12 cellular contexts compared by ENCODE assay signal in the genomic region with DNA sequence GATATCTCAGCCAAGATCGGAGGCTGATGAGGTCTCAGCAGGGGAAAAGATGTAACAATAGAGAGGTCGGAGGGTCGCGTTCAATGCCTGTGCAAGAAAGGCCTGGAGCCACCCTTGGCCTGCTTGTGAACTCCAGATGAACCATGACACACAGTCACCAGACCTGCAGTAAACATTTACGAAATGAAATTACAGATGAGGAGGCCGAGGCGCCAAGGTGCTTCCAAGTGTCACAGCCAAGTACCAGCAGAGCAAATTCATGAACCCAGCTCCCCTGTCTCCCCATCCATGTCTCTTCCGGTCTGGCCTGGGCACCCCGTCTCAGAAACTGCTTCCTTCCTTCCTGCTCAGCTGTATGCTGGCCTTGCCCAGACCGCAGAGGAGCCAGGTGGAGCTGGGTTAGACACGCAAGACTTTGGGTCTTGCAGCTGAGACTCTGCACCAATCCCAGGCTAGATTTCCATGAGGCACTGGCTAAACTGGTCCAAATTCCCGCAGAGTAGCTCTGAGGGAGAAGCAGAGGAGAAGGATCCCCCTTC. TPM values are rescaled to one million over a fixed set of nuclear protein-coding genes. Genes with fewer than 3 reads are reported as not detected.
A peak's percentile ranks its signal among the peaks of the same experiment; 100 is the strongest.
DNase-seq lines count a peak whose midpoint lies in the region; ATAC-seq, FAIRE-seq and TF ChIP-seq lines count a peak whose summit lies in the region.
"Had no signal": no experiment of that assay in that cellular context is flagged by ENCODE, and none has a peak within 500 bp of the region (broad histone marks: within the 10 kb centered on the region; RNA-seq: fewer than 3 reads in every experiment).

No MANE protein-coding gene starts in this region.

- intact Hi-C loops in MCF 10A (cut with micrococcal nuclease) (no loop called here), mammary epithelial cell (cut with micrococcal nuclease) (no loop called here), endothelial cell of umbilical vein (cut with micrococcal nuclease) (loop anchor here (1.0 to 5.0 kb wide), 4 partner anchors 47 to 133 kb away; partner anchors contain the start of genes RALY and ZNF341), ovary (cut with DNase I) (no loop called here)

- TF ChIP-seq CTCF in MCF 10A (IDR thresholded peaks at IDR 0.05; ENCODE audit: unreplicated experiment) (no peak), mammary epithelial cell (conservative IDR thresholded peaks at IDR 0.05 in 1 of 2, IDR thresholded peaks at IDR 0.05 in 1 of 2; ENCODE audit: extremely low read depth in 1 of 2, insufficient read depth in 1 of 2, low read depth in 1 of 2, low read length in 2 of 2) (no peak), RWPE1 (conservative IDR thresholded peaks at IDR 0.05; ENCODE audit: low read depth) (no peak), endothelial cell of umbilical vein (IDR thresholded peaks at IDR 0.05; ENCODE audit: extremely low read depth in 1 of 2, insufficient read depth in 1 of 2, low read depth in 1 of 2, low read length in 2 of 2) (no peak), ovary (IDR thresholded peaks at IDR 0.05) (no peak)

- peaks cover 5% of the 10 kb centered on the region for H3K36me3 ChIP-seq in mammary epithelial cell (ENCODE audit: insufficient read depth, low read length)
- H3K36me3 ChIP-seq in endothelial cell of umbilical vein (ENCODE audit: control insufficient read depth in 2 of 2, extremely low read depth in 1 of 2, insufficient read depth in 2 of 2, low read length in 2 of 2) = peaks cover 0 to 16% of the 10 kb centered on the region in 2 experiments
- no peaks in the 10 kb centered on the region for H3K36me3 ChIP-seq in ovary

- ATAC-seq in HG02973 (IDR thresholded peaks at IDR 0.05; ENCODE audit: unreplicated experiment) = no peak

- no peaks in the 10 kb centered on the region for H3K4me1 Mint-ChIP-seq in MCF 10A (ENCODE audit: insufficient read depth, unreplicated experiment)

- H3K36me3 Mint-ChIP-seq in MCF 10A (ENCODE audit: insufficient read depth, unreplicated experiment) = peaks cover 35% of the 10 kb centered on the region

- H3K27me3 Mint-ChIP-seq in MCF 10A (ENCODE audit: insufficient read depth, unreplicated experiment) = no peaks in the 10 kb centered on the region

- H3K79me2 ChIP-seq in mammary epithelial cell (ENCODE audit: insufficient read depth, low read length) (no peaks in the 10 kb centered on the region), endothelial cell of umbilical vein (ENCODE audit: control insufficient read depth, insufficient read depth, low read length) (no peaks in the 10 kb centered on the region)

- H3K27ac ChIP-seq in mammary epithelial cell (ENCODE audit: insufficient read depth, low read depth, low read length) (no peak overlapping the region), RWPE1 (peak overlapping the region; percentile 4), endothelial cell of umbilical vein (ENCODE audit: insufficient read depth, low read depth, low read length) (peak overlapping the region; percentile 65), temporal lobe (ENCODE audit: low read depth, low read length) (peak overlapping the region; percentile 17), ovary (no peak overlapping the region)

- H3K9me3 ChIP-seq in mammary epithelial cell (replicated peaks; ENCODE audit: insufficient read depth, low read length) = no peaks in the 10 kb centered on the region
- H3K9me3 ChIP-seq in endothelial cell of umbilical vein (replicated peaks; ENCODE audit: control insufficient read depth, insufficient read depth, low read length) = no peaks in the 10 kb centered on the region
- H3K9me3 ChIP-seq in ovary = no peaks in the 10 kb centered on the region

- H3K27ac Mint-ChIP-seq in MCF 10A (ENCODE audit: low read depth, unreplicated experiment) = no peak overlapping the region

- DNase-seq in MCF 10A (ENCODE audit: unreplicated experiment) (peak; percentile 13), mammary epithelial cell (no peak), RWPE1 (ENCODE audit: low spot score) (no peak), endothelial cell of umbilical vein (ENCODE audit: low read depth, low spot score) (peak; percentile 81), ovary (no peak), epidermal melanocyte (ENCODE audit: insufficient read length, low spot score) (no peak)
- DNase-seq: Calu3, IMR-90, nucleus accumbens had no signal

- H3K27me3 ChIP-seq in mammary epithelial cell (ENCODE audit: insufficient read depth, low read length) (no peaks in the 10 kb centered on the region), endothelial cell of umbilical vein (ENCODE audit: control insufficient read depth in 2 of 2, insufficient read depth in 2 of 2, low read length in 2 of 2) (no peaks in the 10 kb centered on the region), ovary (no peaks in the 10 kb centered on the region)

- peaks cover 4% of the 10 kb centered on the region for H3K4me1 ChIP-seq in mammary epithelial cell (ENCODE audit: insufficient read depth, low read length)
- peaks cover 29% of the 10 kb centered on the region for H3K4me1 ChIP-seq in endothelial cell of umbilical vein (ENCODE audit: control insufficient read depth, extremely low read depth, insufficient read depth, low read length)
- peaks cover 2% of the 10 kb centered on the region for H3K4me1 ChIP-seq in ovary (ENCODE audit: insufficient read depth)

- TF ChIP-seq POLR2A in endothelial cell of umbilical vein (IDR thresholded peaks at IDR 0.05; ENCODE audit: low read depth, low read length) (no peak), ovary (IDR thresholded peaks at IDR 0.05) (no peak)

- no peaks in the 10 kb centered on the region for H4K20me1 ChIP-seq in mammary epithelial cell (ENCODE audit: insufficient read depth, low read length)
- no peaks in the 10 kb centered on the region for H4K20me1 ChIP-seq in endothelial cell of umbilical vein (replicated peaks; ENCODE audit: control insufficient read depth, extremely low read depth, insufficient read depth, low read length)

- H3K4me3 ChIP-seq in mammary epithelial cell (replicated peaks in 1 of 3; ENCODE audit: insufficient read depth in 1 of 3, low read depth in 2 of 3, low read length in 3 of 3) (no peak overlapping the region), endothelial cell of umbilical vein (replicated peaks in 1 of 3; ENCODE audit: insufficient read depth in 1 of 3, low read depth in 1 of 3, low read length in 3 of 3) (no peak overlapping the region), ovary (no peak overlapping the region)

- POLR2A ChIA-PET in MCF 10A (lab: Yijun Ruan, JAX) = interaction anchor here (1.1 to 1.4 kb wide), 2 partner anchors 47 to 55 kb away, joined by 4 read pairs; no protein-coding TSS in a partner anchor
- POLR2A ChIA-PET in RWPE1 (lab: Yijun Ruan, JAX; ENCODE audit: low non-redundant PET) = no interaction called here
- POLR2A ChIA-PET in endothelial cell of umbilical vein (lab: Charles Lee) = interaction anchor here (0.5 to 1.2 kb wide), 4 partner anchors 47 to 134 kb away, joined by 4 to 9 read pairs (median 5); partner anchors contain the start of gene RALY

- no peaks in the 10 kb centered on the region for H3K9me3 Mint-ChIP-seq in MCF 10A (ENCODE audit: unreplicated experiment)

- BruUV-seq in MCF 10A (replicated peaks; lab: Mats Ljungman, UMichigan) (no TSS peak), mammary epithelial cell (replicated peaks; lab: Mats Ljungman, UMichigan) (no TSS peak), endothelial cell of umbilical vein (replicated peaks; lab: Mats Ljungman, UMichigan) (no TSS peak)

- FAIRE-seq in endothelial cell of umbilical vein (lab: Jason Lieb, UNC) = peak; percentile 96
- FAIRE-seq: bronchial epithelial cell had no signal

- in situ Hi-C loops in mammary epithelial cell (cut with MboI; ENCODE audit: low sequenced_read_pairs in 2 of 2) = no loop called here

- H2AFZ ChIP-seq in mammary epithelial cell (ENCODE audit: low read depth, low read length) = no peak overlapping the region
- no peak overlapping the region for H2AFZ ChIP-seq in endothelial cell of umbilical vein (ENCODE audit: low read depth, low read length)

- no peak overlapping the region for H3K9ac ChIP-seq in mammary epithelial cell (ENCODE audit: insufficient read depth, low read length)
- peak overlapping the region; percentile 17 for H3K9ac ChIP-seq in endothelial cell of umbilical vein (replicated peaks; ENCODE audit: extremely low read depth, insufficient read depth, low read length)

- H3K4me2 ChIP-seq in mammary epithelial cell (ENCODE audit: insufficient read depth, low read depth, low read length) (no peak overlapping the region), endothelial cell of umbilical vein (ENCODE audit: insufficient read depth, low read length) (no peak overlapping the region)

- 91% methylated on average over 12 of the region's 12 CpGs for WGBS in mammary epithelial cell (ENCODE audit: low coverage, missing lambda C conversion rate)
- 71 to 75% (median 74%) methylated on average over 12 of the region's 12 CpGs for WGBS in ovary, 3 donors

- no peak for TF ChIP-seq EP300 in ovary (IDR thresholded peaks at IDR 0.05)

- no peak overlapping the region for H3K4me3 Mint-ChIP-seq in MCF 10A (ENCODE audit: unreplicated experiment)

- CTCF ChIA-PET in MCF 10A (lab: Yijun Ruan, JAX) = interaction anchor here (0.7 to 1.4 kb wide), 5 partner anchors 25 to 235 kb away, joined by 3 to 6 read pairs (median 3); no protein-coding TSS in a partner anchor
- CTCF ChIA-PET in mammary epithelial cell (lab: Charles Lee; ENCODE audit: low non-redundant PET) = interaction anchor here (0.5 kb wide), 1 partner anchor 54 kb away, joined by 3 read pairs; no protein-coding TSS in a partner anchor
- CTCF ChIA-PET in RWPE1 (lab: Yijun Ruan, JAX) = interaction anchor here (0.6 to 1.2 kb wide), 5 partner anchors 9 to 161 kb away, joined by 3 to 8 read pairs (median 4); no protein-coding TSS in a partner anchor
- CTCF ChIA-PET in endothelial cell of umbilical vein (lab: Charles Lee) = interaction anchor here (1.1 to 6.1 kb wide), 10 partner anchors 13 to 211 kb away, joined by 3 to 158 read pairs (median 4); partner anchors contain the start of gene ZNF341

- no peaks in the 10 kb centered on the region for H3K9me1 ChIP-seq in endothelial cell of umbilical vein (replicated peaks; ENCODE audit: control insufficient read depth, extremely low read depth, insufficient read depth, low read length)

- dilution Hi-C loops in mammary epithelial cell (cut with HindIII; ENCODE audit: low sequenced_read_pairs) (no loop called here), endothelial cell of umbilical vein (cut with MboI; ENCODE audit: extremely low pct_ligation_motif_present, low sequenced_read_pairs) (no loop called here)

RNA-seq across cellular contexts. Expression of gene CHMP4B, which starts 48.1 kb away (rescaled TPM):
- total RNA-seq in MCF 10A (2022) (77.6 and 95.2 TPM in 2 replicates), mammary epithelial cell (10 to 100 TPM; 24.2 to 72.4 TPM), endothelial cell of umbilical vein (105 and 112 TPM in 2 replicates), temporal lobe (36.4 TPM), ovary (10 to 100 TPM; 48.5 to 99.1 (median 96.7) TPM)
- polyA plus RNA-seq in mammary epithelial cell (37.7 TPM), endothelial cell of umbilical vein (54.5 and 64.7 TPM in 2 replicates), ovary (100 to 1,000 TPM; 118 to 153 TPM)
- polyA minus RNA-seq in mammary epithelial cell (31.3 TPM), endothelial cell of umbilical vein (22.3 and 26.0 TPM in 2 replicates)
- polyA plus RNA-seq in endothelial cell of umbilical vein (2011; cell fraction: cytosol; rRNA removed) = 101 and 112 TPM in 2 replicates
- 35.3 and 45.4 TPM in 2 replicates for polyA plus RNA-seq in endothelial cell of umbilical vein (2011; cell fraction: nucleus; rRNA removed)
- 133 and 157 TPM in 2 replicates for polyA plus RNA-seq in endothelial cell of umbilical vein (2012)
- polyA minus RNA-seq in endothelial cell of umbilical vein (2011; cell fraction: cytosol; rRNA and poly(A)+ RNA removed) = 35.3 TPM
- polyA minus RNA-seq in endothelial cell of umbilical vein (2011; cell fraction: nucleus; rRNA and poly(A)+ RNA removed) = 10.4 and 11.2 TPM in 2 replicates

Comparison
In these comparisons a context has a peak if more than half of its experiments do, and no peak if none do; other contexts are left out.
1. DNase-seq: peak in MCF 10A (single experiment) and endothelial cell of umbilical vein (single experiment); none in mammary epithelial cell (single experiment), RWPE1 (single experiment), ovary (0 of 5) and epidermal melanocyte (single experiment).
2. H3K27ac ChIP-seq: peak in RWPE1 (single experiment), endothelial cell of umbilical vein (single experiment) and temporal lobe (single experiment); none in mammary epithelial cell (single experiment) and ovary (0 of 2).